2 cellular contexts compared by ENCODE assay signal in genomic region chr19:52570005-52570861, GRCh38.
TF ChIP-seq lines count a peak whose summit lies in the region.

Gene ZNF701 (plus strand): TSS chr19:52570287. CDS start chr19:52574148, 3,861 bp downstream.

TF ChIP-seq in HEK293, 187 proteins besides CTCF, POLR2A, EP300 and RAD21 (continued from another document):
- TF ChIP-seq ZNF280C (tag by site-specific recombination; IDR thresholded peaks at IDR 0.05) (no peak), ZNF16 (tag by site-specific recombination; IDR thresholded peaks at IDR 0.05; ENCODE audit: low read depth) (no peak), YY1 (tag by site-specific recombination; IDR thresholded peaks at IDR 0.05) (no peak), ZSCAN18 (tag by site-specific recombination; IDR thresholded peaks at IDR 0.05) (no peak), ZNF366 (tag by site-specific recombination; conservative IDR thresholded peaks at IDR 0.05) (no peak), ZNF530 (tag by site-specific recombination; IDR thresholded peaks at IDR 0.05; ENCODE audit: low read depth) (no peak), ZNF146 (tag by site-specific recombination; IDR thresholded peaks at IDR 0.05) (no peak), ZNF561 (tag by site-specific recombination; IDR thresholded peaks at IDR 0.05; ENCODE audit: borderline replicate concordance) (no peak), ZFP3 (tag by site-specific recombination; IDR thresholded peaks at IDR 0.05; ENCODE audit: low read depth) (no peak), ZNF837 (tag by site-specific recombination; IDR thresholded peaks at IDR 0.05) (no peak), ZNF132 (tag by site-specific recombination; IDR thresholded peaks at IDR 0.05; ENCODE audit: borderline replicate concordance) (no peak), ZSCAN23 (tag by site-specific recombination; IDR thresholded peaks at IDR 0.05) (no peak), ZNF341 (tag by site-specific recombination; IDR thresholded peaks at IDR 0.05; ENCODE audit: low read depth) (peak; percentile 86), SP3 (tag by site-specific recombination; IDR thresholded peaks at IDR 0.05) (peak; percentile 83), ZNF670 (tag by site-specific recombination; IDR thresholded peaks at IDR 0.05; ENCODE audit: low read depth) (no peak), ZNF121 (tag by site-specific recombination; IDR thresholded peaks at IDR 0.05) (no peak), WT1 (tag by site-specific recombination; IDR thresholded peaks at IDR 0.05) (no peak), ZBTB20 (tag by site-specific recombination; IDR thresholded peaks at IDR 0.05) (peak; percentile 69; the same call in 1 of the 2 replicates), ZNF701 (tag by site-specific recombination; IDR thresholded peaks at IDR 0.05) (no peak), ZNF555 (tag by site-specific recombination; conservative IDR thresholded peaks at IDR 0.05) (no peak), ZNF692 (tag by site-specific recombination; IDR thresholded peaks at IDR 0.05) (peak; percentile 83), SP2 (tag by site-specific recombination; IDR thresholded peaks at IDR 0.05) (peak; percentile 84), ZBTB7A (tag by site-specific recombination; IDR thresholded peaks at IDR 0.05; ENCODE audit: low read depth) (no peak), ZFP37 (tag by site-specific recombination; IDR thresholded peaks at IDR 0.05) (0 out of 2 replicates have a peak, but pooled peaks have one; percentile 26), OSR2 (tag by site-specific recombination; IDR thresholded peaks at IDR 0.05) (no peak), ZNF658 (tag by site-specific recombination; IDR thresholded peaks at IDR 0.05) (no peak), ZNF223 (tag by site-specific recombination; IDR thresholded peaks at IDR 0.05) (no peak)

TF ChIP-seq in GM12878, 131 proteins besides CTCF, POLR2A, EP300 and RAD21 (continued from another document and continues in another):
- TF ChIP-seq RBBP5 (conservative IDR thresholded peaks at IDR 0.05) (no peak), POLR2AphosphoS2 (IDR thresholded peaks at IDR 0.05; ENCODE audit: low read depth, low read length) (peak; percentile 87), CHD4 (IDR thresholded peaks at IDR 0.05) (no peak), HDGF (IDR thresholded peaks at IDR 0.05) (0 out of 2 replicates have a peak, but pooled peaks have one; percentile 39), PKNOX1 (IDR thresholded peaks at IDR 0.05) (peak; percentile 20; the same call in 1 of the 2 replicates), E4F1 (IDR thresholded peaks at IDR 0.05; ENCODE audit: borderline replicate concordance, partially characterized antibody) (peak; percentile 91), BCL3 (IDR thresholded peaks at IDR 0.05; ENCODE audit: borderline replicate concordance, insufficient read depth, low read depth, low read length, poor library complexity, severe bottlenecking) (no peak), TBL1XR1 (IDR thresholded peaks at IDR 0.05; ENCODE audit: low read depth, low read length) (no peak), MXI1 (IDR thresholded peaks at IDR 0.05; ENCODE audit: low read depth, low read length) (peak; percentile 70), ZBTB11 (CRISPR knock-in tag; IDR thresholded peaks at IDR 0.05) (no peak), ZNF24 (IDR thresholded peaks at IDR 0.05) (no peak), TCF12 (IDR thresholded peaks at IDR 0.05; ENCODE audit: low read depth, low read length) (no peak), SMARCA5 (IDR thresholded peaks at IDR 0.05) (peak; percentile 52; the same call in 1 of the 2 replicates), TCF3 (IDR thresholded peaks at IDR 0.05; ENCODE audit: borderline replicate concordance, insufficient read depth, low read depth, low read length) (no peak), JUNB (IDR thresholded peaks at IDR 0.05) (no peak), CHD2 (IDR thresholded peaks at IDR 0.05; ENCODE audit: borderline replicate concordance, low read depth, low read length) (peak; percentile 53; the same call in 1 of the 2 replicates), MYC (IDR thresholded peaks at IDR 0.05; ENCODE audit: insufficient read depth, insufficient read length, insufficient replicate concordance, low read length, severe bottlenecking) (no peak), MTA3 (IDR thresholded peaks at IDR 0.05; ENCODE audit: borderline replicate concordance, low read length) (no peak), USF2 (IDR thresholded peaks at IDR 0.05; ENCODE audit: borderline replicate concordance, low read depth, low read length) (no peak), ZNF217 (IDR thresholded peaks at IDR 0.05) (no peak), RFX5 (IDR thresholded peaks at IDR 0.05; ENCODE audit: low read depth, low read length) (no peak), SMAD5 (IDR thresholded peaks at IDR 0.05; ENCODE audit: low read depth) (no peak), BRCA1 (IDR thresholded peaks at IDR 0.05; ENCODE audit: low read depth, low read length) (no peak), MEF2B (IDR thresholded peaks at IDR 0.05; ENCODE audit: partially characterized antibody, poor library complexity, severe bottlenecking) (peak; percentile 67), KAT2A (conservative IDR thresholded peaks at IDR 0.05; ENCODE audit: control insufficient read depth, low read depth, low read length) (no peak), ZNF384 (IDR thresholded peaks at IDR 0.05; ENCODE audit: borderline replicate concordance, low read depth, low read length) (no peak), SKIL (IDR thresholded peaks at IDR 0.05; ENCODE audit: low read depth, poor library complexity, severe bottlenecking) (no peak), ZNF274 (IDR thresholded peaks at IDR 0.05; ENCODE audit: insufficient read depth, insufficient read length) (no peak), ZBED1 (IDR thresholded peaks at IDR 0.05; ENCODE audit: borderline replicate concordance) (no peak), IRF4 (IDR thresholded peaks at IDR 0.05; ENCODE audit: low read depth, low read length) (no peak), BCLAF1 (IDR thresholded peaks at IDR 0.05) (no peak)
